Comparison of ENCODE assay signal across 18 cellular contexts in the genomic region with DNA sequence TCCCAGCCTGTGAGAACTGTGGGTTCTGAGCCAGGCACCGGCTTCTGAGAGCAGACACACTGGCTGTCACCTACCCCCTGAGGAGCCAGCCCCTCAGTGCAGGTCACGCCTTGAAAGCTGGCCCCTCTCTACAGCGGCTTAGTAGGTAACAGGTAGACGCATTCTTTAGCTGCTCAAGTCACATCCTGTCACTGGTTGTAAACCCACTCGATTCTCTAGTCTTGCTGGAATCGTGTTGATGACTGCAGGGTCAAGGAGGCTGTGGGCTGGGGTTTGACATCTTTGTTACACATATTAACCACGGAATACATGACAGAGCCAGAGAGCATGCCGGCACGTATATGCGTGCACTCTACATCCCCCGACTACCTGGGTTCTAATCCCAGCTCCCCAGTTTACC.
DNase-seq lines count a peak whose midpoint lies in the region; ATAC-seq and TF ChIP-seq lines count a peak whose summit lies in the region.
"Had no signal": no experiment of that assay in that cellular context is flagged by ENCODE, and none has a peak within 500 bp of the region (broad histone marks: within the 10 kb centered on the region; RNA-seq: fewer than 3 reads in every experiment).

No MANE protein-coding gene starts in this region.

- H3K36me3 Mint-ChIP-seq in WTC11 (peaks cover 23% of the 10 kb centered on the region), endothelial cell (ENCODE audit: low read depth, unreplicated experiment) (peaks cover 67% of the 10 kb centered on the region)
- H3K36me3 Mint-ChIP-seq in stimulated activated effector memory CD8-positive, alpha-beta T cell treated with anti-CD3 and anti-CD28 coated beads, Interleukin-12 subunit alpha, Interleukin-12 subunit beta, amount 100 ng/mL, for 72 hours: peaks cover 95% of the 10 kb centered on the region

- no peak overlapping the region for H3K4me3 Mint-ChIP-seq in WTC11
- peak overlapping the region; percentile 9 for H3K4me3 Mint-ChIP-seq in endothelial cell (ENCODE audit: unreplicated experiment)
- no peak overlapping the region for H3K4me3 Mint-ChIP-seq in stimulated activated effector memory CD8-positive, alpha-beta T cell treated with anti-CD3 and anti-CD28 coated beads, Interleukin-12 subunit alpha, Interleukin-12 subunit beta, amount 100 ng/mL, for 72 hours

- peak; percentile 12 for DNase-seq in activated naive CD4-positive, alpha-beta T cell treated with Interleukin-2 at 50 U/mL for 16 hours
- no peak for DNase-seq in activated naive CD4-positive, alpha-beta T cell treated with anti-CD3 and anti-CD28 coated beads, Interleukin-2, amount 50 U/mL, for 16 hours
- DNase-seq in WTC11 (ENCODE audit: low spot score) (no peak), endothelial cell (ENCODE audit: low spot score) (no peak), AML-193 (lab: John Stamatoyannopoulos, UW) (no peak), GM19238 (ENCODE audit: insufficient read length, low spot score) (no peak)
- no peak for DNase-seq in stimulated activated effector memory CD8-positive, alpha-beta T cell treated with anti-CD3 and anti-CD28 coated beads, Interleukin-12 subunit alpha, Interleukin-12 subunit beta, amount 100 ng/mL, for 72 hours (ENCODE audit: low spot score in 2 of 2)
- DNase-seq: Calu3; effector memory CD4-positive, alpha-beta T cell; GF-D8; KG1; NCI-H1092 treated with DMSO at 0.1 percent for 48 hours; NCI-H2107; NCI-H69; PC-3; SJCRH30 had no signal

- ATAC-seq in WTC11 (no peak), GM21717 (IDR thresholded peaks at IDR 0.05; ENCODE audit: unreplicated experiment) (no peak)
- peak; percentile 93 for ATAC-seq in stimulated activated effector memory CD8-positive, alpha-beta T cell treated with anti-CD3 and anti-CD28 coated beads, Interleukin-12 subunit alpha, Interleukin-12 subunit beta, amount 100 ng/mL, for 72 hours
- ATAC-seq: left lobe of liver, PC-3 had no signal

- H3K27me3 Mint-ChIP-seq in WTC11 (ENCODE audit: low read depth) (no peaks in the 10 kb centered on the region), endothelial cell (ENCODE audit: unreplicated experiment) (peaks cover 2% of the 10 kb centered on the region)

- H3K27ac Mint-ChIP-seq in WTC11 (peak overlapping the region; percentile 28; the same call in 1 of the 2 replicates), endothelial cell (ENCODE audit: unreplicated experiment) (peak overlapping the region; percentile 70)
- H3K27ac Mint-ChIP-seq in stimulated activated effector memory CD8-positive, alpha-beta T cell treated with anti-CD3 and anti-CD28 coated beads, Interleukin-12 subunit alpha, Interleukin-12 subunit beta, amount 100 ng/mL, for 72 hours: peak overlapping the region; percentile 85

- CTCF ChIA-PET in WTC11 (lab: Charles Lee): no interaction called here

- no peak for TF ChIP-seq CTCF in WTC11 (IDR thresholded peaks at IDR 0.05)
- no peak for TF ChIP-seq CTCF in endothelial cell (IDR thresholded peaks at IDR 0.05; ENCODE audit: unreplicated experiment)

- POLR2A ChIA-PET in WTC11 (lab: Charles Lee): no interaction called here

- H3K9me3 Mint-ChIP-seq in WTC11: peaks cover 7% of the 10 kb centered on the region; the same call in 1 of the 2 replicates
- no peaks in the 10 kb centered on the region for H3K9me3 Mint-ChIP-seq in endothelial cell (ENCODE audit: unreplicated experiment)
- no peaks in the 10 kb centered on the region for H3K9me3 Mint-ChIP-seq in stimulated activated effector memory CD8-positive, alpha-beta T cell treated with anti-CD3 and anti-CD28 coated beads, Interleukin-12 subunit alpha, Interleukin-12 subunit beta, amount 100 ng/mL, for 72 hours

- H3K4me1 Mint-ChIP-seq in WTC11 (peaks cover 82% of the 10 kb centered on the region), endothelial cell (ENCODE audit: unreplicated experiment) (peaks cover 79% of the 10 kb centered on the region)
- H3K4me1 Mint-ChIP-seq in stimulated activated effector memory CD8-positive, alpha-beta T cell treated with anti-CD3 and anti-CD28 coated beads, Interleukin-12 subunit alpha, Interleukin-12 subunit beta, amount 100 ng/mL, for 72 hours: peaks cover 58% of the 10 kb centered on the region

TF ChIP-seq in WTC11, 78 proteins besides CTCF, POLR2A, EP300 and RAD21:
- no peak for TF ChIP-seq NFE2L1 (CRISPR knock-in tag; IDR thresholded peaks at IDR 0.05)

Comparison
In these comparisons a context has a peak if more than half of its experiments do, and no peak if none do; other contexts are left out.
1. H3K27ac Mint-ChIP-seq: peak in every context shown above with its lines; median percentile 85 in stimulated activated effector memory CD8-positive, alpha-beta T cell treated with anti-CD3 and anti-CD28 coated beads, Interleukin-12 subunit alpha, Interleukin-12 subunit beta, amount 100 ng/mL, for 72 hours; 70 in endothelial cell; 28 in WTC11.